Comparison of ENCODE assay signal across 9 cellular contexts in genomic region chr2:134670955-134671354, GRCh38. TPM values are rescaled to one million over a fixed set of nuclear protein-coding genes. Genes with fewer than 3 reads are reported as not detected.
DNase-seq lines count a peak whose midpoint lies in the region; ATAC-seq and TF ChIP-seq lines count a peak whose summit lies in the region.
"Had no signal": no experiment of that assay in that cellular context is flagged by ENCODE, and none has a peak within 500 bp of the region (broad histone marks: within the 10 kb centered on the region; RNA-seq: fewer than 3 reads in every experiment).

No MANE protein-coding gene starts in this region.

- no peaks in the 10 kb centered on the region for H3K36me3 ChIP-seq in PC-3 (ENCODE audit: low read depth, low read length)
- no peaks in the 10 kb centered on the region for H3K36me3 ChIP-seq in thyroid gland

- POLR2A ChIA-PET in PC-3 (lab: Charles Lee; ENCODE audit: unreplicated experiment): no interaction called here

- peak overlapping the region; percentile 77 for H3K27ac Mint-ChIP-seq in activated CD8-positive, alpha-beta memory T cell treated with anti-CD3 and anti-CD28 coated beads, Interleukin-2, amount 10 ng/mL, durations not matched to agents 7 days and 5 days
- peak overlapping the region; percentile 90 to 99 (median 93) for H3K27ac Mint-ChIP-seq in immature natural killer cell

- no peak overlapping the region for H3K4me2 ChIP-seq in PC-3 (ENCODE audit: low read length)

- TF ChIP-seq CTCF in PC-3 (conservative IDR thresholded peaks at IDR 0.05; ENCODE audit: low read depth, low read length): no peak
- TF ChIP-seq CTCF in thyroid gland (IDR thresholded peaks at IDR 0.05): no peak

- peaks cover 66% of the 10 kb centered on the region for H3K4me1 Mint-ChIP-seq in activated CD8-positive, alpha-beta memory T cell treated with anti-CD3 and anti-CD28 coated beads, Interleukin-2, amount 10 ng/mL, durations not matched to agents 7 days and 5 days
- H3K4me1 Mint-ChIP-seq in immature natural killer cell: peaks cover 80 to 82% of the 10 kb centered on the region in 2 donors

- no TSS peak for BruUV-seq in PC-3 (replicated peaks; lab: Mats Ljungman, UMichigan)

- H3K4me1 ChIP-seq in PC-3 (ENCODE audit: insufficient read depth, low read length) (peaks cover 11% of the 10 kb centered on the region), thyroid gland (peaks cover 0 to 7% of the 10 kb centered on the region in 2 donors)

- H3K27ac ChIP-seq in PC-3 (ENCODE audit: low read length) (no peak overlapping the region), thyroid gland (no peak overlapping the region)

- peak overlapping the region; percentile 37 for H3K4me3 Mint-ChIP-seq in activated CD8-positive, alpha-beta memory T cell treated with anti-CD3 and anti-CD28 coated beads, Interleukin-2, amount 10 ng/mL, durations not matched to agents 7 days and 5 days
- H3K4me3 Mint-ChIP-seq in immature natural killer cell: peak overlapping the region; percentile 42 to 74 (median 73)

- H3K27me3 ChIP-seq in PC-3 (ENCODE audit: low read length): no peaks in the 10 kb centered on the region
- H3K27me3 ChIP-seq in thyroid gland: no peaks in the 10 kb centered on the region

- DNase-seq in activated CD8-positive, alpha-beta memory T cell treated with anti-CD3 and anti-CD28 coated beads, Interleukin-2, amount 10 ng/mL, durations not matched to agents 7 days and 5 days: peak; percentile 42
- no peak for DNase-seq in activated CD8-positive, alpha-beta memory T cell treated with anti-CD3 and anti-CD28 coated beads, Interleukin-2, amount 50 U/mL, for 48 hours
- DNase-seq in PC-3 (peak; percentile 40), immature natural killer cell (peak in 1 of 3 donors; percentile 15), thyroid gland (peak; percentile 37 to 46), NCI-H1694 treated with DMSO at 0.1 percent for 48 hours (lab: John Stamatoyannopoulos, UW) (no peak), glomerular visceral epithelial cell (ENCODE audit: extremely low spot score) (no peak)
- DNase-seq in stimulated activated CD8-positive, alpha-beta memory T cell treated with anti-CD3 and anti-CD28 coated beads, Interleukin-4, amount 100 ng/mL, for 48 hours: no peak
- DNase-seq: activated CD4-positive, CD25-positive, alpha-beta regulatory T cell treated with anti-CD3 and anti-CD28 coated beads, Interleukin-2, amount 50 U/mL, for 72 hours had no signal

- H3K9me2 ChIP-seq in PC-3 (replicated peaks; ENCODE audit: low read length): no peaks in the 10 kb centered on the region

- no peak overlapping the region for H3K9ac ChIP-seq in PC-3 (ENCODE audit: low read length)

- WGBS in thyroid gland, 2 donors: 29 to 31% methylated on average over 4 of the region's 4 CpGs

- no peak for TF ChIP-seq POLR2A in thyroid gland (IDR thresholded peaks at IDR 0.05)

- H3K4me3 ChIP-seq in PC-3 (ENCODE audit: low read length) (no peak overlapping the region), thyroid gland (replicated peaks in 1 of 3) (no peak overlapping the region)

- CTCF ChIA-PET in activated CD8-positive, alpha-beta memory T cell treated with anti-CD3 and anti-CD28 coated beads, Interleukin-2, amount 10 ng/mL, durations not matched to agents 7 days and 5 days (lab: Charles Lee): interaction anchor here (1.1 to 7.3 kb wide), 6 partner anchors 9 to 43 kb away, joined by 3 to 41 read pairs (median 6); no protein-coding TSS in a partner anchor
- CTCF ChIA-PET in PC-3 (lab: Charles Lee): no interaction called here

- no peaks in the 10 kb centered on the region for H3K9me3 Mint-ChIP-seq in activated CD8-positive, alpha-beta memory T cell treated with anti-CD3 and anti-CD28 coated beads, Interleukin-2, amount 10 ng/mL, durations not matched to agents 7 days and 5 days (ENCODE audit: low read depth)
- no peaks in the 10 kb centered on the region for H3K9me3 Mint-ChIP-seq in immature natural killer cell

- no peaks in the 10 kb centered on the region for H4K20me1 ChIP-seq in PC-3 (ENCODE audit: low read length)

- H2AFZ ChIP-seq in PC-3 (ENCODE audit: low read length): no peak overlapping the region

- H3K9me3 ChIP-seq in PC-3 (ENCODE audit: low read length) (no peaks in the 10 kb centered on the region), thyroid gland (no peaks in the 10 kb centered on the region)

- intact Hi-C loops in PC-3 (cut with micrococcal nuclease): no loop called here
- intact Hi-C loops in thyroid gland (cut with DNase I): no loop called here

- ATAC-seq in activated CD8-positive, alpha-beta memory T cell treated with anti-CD3 and anti-CD28 coated beads, Interleukin-2, amount 10 ng/mL, durations not matched to agents 7 days and 5 days: no peak
- peak; percentile 78 for ATAC-seq in PC-3

- peaks cover 9% of the 10 kb centered on the region for H3K36me3 Mint-ChIP-seq in activated CD8-positive, alpha-beta memory T cell treated with anti-CD3 and anti-CD28 coated beads, Interleukin-2, amount 10 ng/mL, durations not matched to agents 7 days and 5 days
- no peaks in the 10 kb centered on the region for H3K36me3 Mint-ChIP-seq in immature natural killer cell

- no peaks in the 10 kb centered on the region for H3F3A ChIP-seq in PC-3 (ENCODE audit: low read length, unreplicated experiment)

- H3K79me2 ChIP-seq in PC-3 (ENCODE audit: low read length): no peaks in the 10 kb centered on the region

- peaks cover 23% of the 10 kb centered on the region for H3K27me3 Mint-ChIP-seq in activated CD8-positive, alpha-beta memory T cell treated with anti-CD3 and anti-CD28 coated beads, Interleukin-2, amount 10 ng/mL, durations not matched to agents 7 days and 5 days
- H3K27me3 Mint-ChIP-seq in immature natural killer cell (ENCODE audit: low read depth in 3 of 3): peaks cover 11 to 24% (median 14%) of the 10 kb centered on the region in 3 donors

RNA-seq across cellular contexts. Expression of gene TMEM163, which starts 47.8 kb away (rescaled TPM):
- total RNA-seq in activated CD8-positive, alpha-beta memory T cell treated with anti-CD3 and anti-CD28 coated beads, Interleukin-2, amount 10 ng/mL, durations not matched to agents 7 days and 5 days: 1 to 10 TPM; 2.1 to 2.3 TPM
- total RNA-seq in PC-3 (2014; rRNA removed) (0.12 and 0.47 TPM in 2 replicates), thyroid gland (1 to 10 TPM in 2 of 4 donors, under 1 TPM in 2; 0.27 to 4.7 (median 1.1) TPM)
- polyA plus RNA-seq in immature natural killer cell: 1 to 10 TPM; 1.1 to 5.2 (median 2.8) TPM

Comparison
In these comparisons a context has a peak if more than half of its experiments do, and no peak if none do; other contexts are left out.
1. DNase-seq: peak in activated CD8-positive, alpha-beta memory T cell treated with anti-CD3 and anti-CD28 coated beads, Interleukin-2, amount 10 ng/mL, durations not matched to agents 7 days and 5 days (single experiment), PC-3 (single experiment) and thyroid gland (2 of 2); none in activated CD8-positive, alpha-beta memory T cell treated with anti-CD3 and anti-CD28 coated beads, Interleukin-2, amount 50 U/mL, for 48 hours (single experiment), NCI-H1694 treated with DMSO at 0.1 percent for 48 hours (single experiment), glomerular visceral epithelial cell (single experiment) and stimulated activated CD8-positive, alpha-beta memory T cell treated with anti-CD3 and anti-CD28 coated beads, Interleukin-4, amount 100 ng/mL, for 48 hours (single experiment).